Comparison of ENCODE assay signal across 21 cellular contexts in the genomic region with DNA sequence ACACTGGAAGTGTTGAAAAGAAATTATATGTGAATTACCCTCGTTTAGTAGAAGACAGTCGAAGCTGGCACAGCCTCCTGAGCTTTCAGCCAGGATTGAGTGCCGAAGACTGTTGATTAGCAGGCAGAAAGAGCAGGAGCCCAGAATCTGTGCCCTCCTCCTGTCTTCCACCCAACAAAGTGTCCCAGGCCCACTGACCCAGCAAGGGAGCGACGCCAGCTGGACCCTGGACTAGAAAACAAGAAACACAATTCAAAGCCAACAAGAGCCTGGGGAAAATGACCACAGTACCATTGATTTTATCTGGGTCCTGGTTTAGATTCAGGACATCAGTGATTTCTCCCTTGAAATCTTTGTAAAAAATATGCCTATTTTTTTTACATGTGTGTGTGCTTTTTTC.
A peak's percentile ranks its signal among the peaks of the same experiment; 100 is the strongest.
DNase-seq lines count a peak whose midpoint lies in the region; ATAC-seq and TF ChIP-seq lines count a peak whose summit lies in the region.
"Had no signal": no experiment of that assay in that cellular context is flagged by ENCODE, and none has a peak within 500 bp of the region (broad histone marks: within the 10 kb centered on the region; RNA-seq: fewer than 3 reads in every experiment).

No MANE protein-coding gene starts in this region.

- peaks cover 0 to 2% (median 0%) of the 10 kb centered on the region in 5 experiments for H3K9me3 Mint-ChIP-seq in brain
- H3K9me3 Mint-ChIP-seq: activated naive CD4-positive, alpha-beta T cell treated with anti-CD3 and anti-CD28 coated beads, Interleukin-2, amount 50 U/mL, for 72 hours; activated T-helper 1 cell treated with anti-CD3 and anti-CD28 coated beads, Interleukin-12 subunit alpha, Interleukin-12 subunit beta, Interleukin-2, Interleukin-4 antibody, amounts not matched to agents 30 ng/mL and 10 ng/mL and 1 ng/mL, durations not matched to agents 14 hours and 24 hours and 36 hours; H9 had no signal

- POLR2A ChIA-PET in IMR-90 (lab: Charles Lee; ENCODE audit: unreplicated experiment) = no interaction called here

- H4K5ac ChIP-seq in IMR-90 (ENCODE audit: low read depth, low read length) = no peak overlapping the region

- TF ChIP-seq RAD21 in IMR-90 (IDR thresholded peaks at IDR 0.05; ENCODE audit: low read length) = no peak

- no peaks in the 10 kb centered on the region for H3K36me3 Mint-ChIP-seq in brain
- H3K36me3 Mint-ChIP-seq: activated naive CD4-positive, alpha-beta T cell treated with anti-CD3 and anti-CD28 coated beads, Interleukin-2, amount 50 U/mL, for 72 hours had no signal

- no peak for ATAC-seq in IMR-90 (ENCODE audit: low read depth)
- ATAC-seq in GM21381 (IDR thresholded peaks at IDR 0.05; ENCODE audit: unreplicated experiment) = no peak
- ATAC-seq: activated CD4-positive, alpha-beta T cell treated with anti-CD3 and anti-CD28 coated beads for 36 hours; activated naive CD4-positive, alpha-beta T cell treated with anti-CD3 and anti-CD28 coated beads, Interleukin-2, amount 50 U/mL, for 72 hours had no signal

- no peaks in the 10 kb centered on the region for H3K36me3 ChIP-seq in IMR-90 (ENCODE audit: control insufficient read depth, insufficient read depth, low read length)
- no peaks in the 10 kb centered on the region for H3K36me3 ChIP-seq in left ventricle myocardium inferior

- H2BK120ac ChIP-seq in IMR-90 (ENCODE audit: low read depth, low read length) = no peak overlapping the region

- H3K27me3 Mint-ChIP-seq in brain = peaks cover 4% of the 10 kb centered on the region

- peak overlapping the region; percentile 44 for H2AFZ ChIP-seq in IMR-90 (replicated peaks; ENCODE audit: low read length, poor library complexity)

- H3K4me1 Mint-ChIP-seq in brain = peaks cover 36% of the 10 kb centered on the region
- H3K4me1 Mint-ChIP-seq: activated CD4-positive, alpha-beta T cell treated with anti-CD3 and anti-CD28 coated beads for 36 hours had no signal

- no TSS peak for BruUV-seq in IMR-90 (replicated peaks; lab: Mats Ljungman, UMichigan)

- H3K56ac ChIP-seq in IMR-90 (ENCODE audit: extremely low read depth, insufficient read depth, low read length) = no peak overlapping the region

- H3K9me3 ChIP-seq in IMR-90 (ENCODE audit: control insufficient read depth, insufficient read depth, low read length) = no peaks in the 10 kb centered on the region
- H3K9me3 ChIP-seq in left ventricle myocardium inferior (replicated peaks) = no peaks in the 10 kb centered on the region

- no peak overlapping the region for H4K8ac ChIP-seq in IMR-90 (ENCODE audit: low read depth in 2 of 2, low read length in 2 of 2)

- no peak overlapping the region for H2AK9ac ChIP-seq in IMR-90 (replicated peaks; ENCODE audit: low read depth, low read length, poor library complexity)

- no peak overlapping the region for H2BK5ac ChIP-seq in IMR-90 (ENCODE audit: low read depth, low read length, poor library complexity, severe bottlenecking)

- intact Hi-C loops in IMR-90 (cut with micrococcal nuclease) (no loop called here), left ventricle myocardium inferior (cut with micrococcal nuclease) (no loop called here), posterior cingulate gyrus (cut with DNase I) (no loop called here), lower leg skin (cut with DNase I; ENCODE audit: low total_unique reads) (no loop called here)

- H3K4ac ChIP-seq in IMR-90 (ENCODE audit: low read depth, low read length) = no peak overlapping the region

- no peak for TF ChIP-seq CTCF in IMR-90 (conservative IDR thresholded peaks at IDR 0.05; ENCODE audit: low read depth, low read length)
- TF ChIP-seq CTCF in brain (conservative IDR thresholded peaks at IDR 0.05) = no peak
- no peak for TF ChIP-seq CTCF in left ventricle myocardium inferior (IDR thresholded peaks at IDR 0.05; ENCODE audit: borderline replicate concordance)
- no peak for TF ChIP-seq CTCF in lower leg skin (IDR thresholded peaks at IDR 0.05)

- no peak overlapping the region for H2BK20ac ChIP-seq in IMR-90 (ENCODE audit: low read depth, low read length)

- H3K4me1 ChIP-seq in IMR-90 (ENCODE audit: control insufficient read depth, insufficient read depth, low read length) (no peaks in the 10 kb centered on the region), left ventricle myocardium inferior (peaks cover 63% of the 10 kb centered on the region)

- H2BK15ac ChIP-seq in IMR-90 (ENCODE audit: low read depth, low read length) = no peak overlapping the region

- no peak overlapping the region for H4K91ac ChIP-seq in IMR-90 (ENCODE audit: insufficient read depth, low read depth, low read length)

- in situ Hi-C loops in IMR-90 (cut with MboI; ENCODE audit: low sequenced_read_pairs) = no loop called here

- H2AK5ac ChIP-seq in IMR-90 (ENCODE audit: low read depth, low read length) = no peak overlapping the region

- peak overlapping the region in 3 of 5 experiments; percentile 36 to 43 (median 39) for H3K27ac Mint-ChIP-seq in brain
- H3K27ac Mint-ChIP-seq: activated CD4-positive, alpha-beta T cell treated with anti-CD3 and anti-CD28 coated beads for 36 hours; activated naive CD4-positive, alpha-beta T cell treated with anti-CD3 and anti-CD28 coated beads, Interleukin-2, amount 50 U/mL, for 72 hours; activated T-helper 1 cell treated with anti-CD3 and anti-CD28 coated beads, Interleukin-12 subunit alpha, Interleukin-12 subunit beta, Interleukin-2, Interleukin-4 antibody, amounts not matched to agents 30 ng/mL and 10 ng/mL and 1 ng/mL, durations not matched to agents 14 hours and 24 hours and 36 hours had no signal

- CTCF ChIA-PET in IMR-90 (lab: Yijun Ruan, JAX) = no interaction called here

- H3K27ac ChIP-seq in IMR-90 (ENCODE audit: insufficient read depth, low read length) (no peak overlapping the region), left ventricle myocardium inferior (replicated peaks) (peak overlapping the region; percentile 72)
- H3K27ac ChIP-seq: epithelial cell of prostate, RWPE1 had no signal

- H3K18ac ChIP-seq in IMR-90 (ENCODE audit: low read depth, low read length) = no peak overlapping the region

- H3K14ac ChIP-seq in IMR-90 (replicated peaks; ENCODE audit: low read depth, low read length) = no peak overlapping the region

- H3K4me2 ChIP-seq in IMR-90 (ENCODE audit: low read depth, low read length) = no peak overlapping the region

- H3K79me1 ChIP-seq in IMR-90 (ENCODE audit: low read depth in 1 of 2, low read length in 2 of 2) = no peaks in the 10 kb centered on the region

- WGBS in IMR-90 (ENCODE audit: extremely low coverage in 2 of 2, insufficient read length in 1 of 2), 2 experiments = no CpG with 5 or more reads among the region's 5 CpGs
- WGBS in lower leg skin, 2 donors = 56 to 59% methylated on average over 5 of the region's 5 CpGs

- TF ChIP-seq POLR2A in IMR-90 (IDR thresholded peaks at IDR 0.05; ENCODE audit: low read depth, low read length) (no peak), lower leg skin (IDR thresholded peaks at IDR 0.05) (no peak)

- DNase-seq in IMR-90 (no peak), left ventricle myocardium inferior (no peak), posterior cingulate gyrus (peak in 7 of 10 donors; percentile 26 to 87 (median 43)), lower leg skin (ENCODE audit: low spot score in 2 of 2) (no peak), SIG-M5 treated with dmso at 0.1 percent for 504 hours (lab: John Stamatoyannopoulos, UW; ENCODE audit: unreplicated experiment) (no peak), activated T-cell treated with anti-CD3 and anti-CD28 coated beads for 4 hours (no peak)
- DNase-seq: activated CD4-positive, alpha-beta T cell treated with anti-CD3 and anti-CD28 coated beads for 36 hours; dermis blood vessel endothelial cell; DND-41; foreskin fibroblast; H9; kidney glomerular epithelial cell; NCI-H510A treated with DMSO at 0.1 percent for 48 hours; stimulated activated CD4-positive, alpha-beta T cell treated with anti-CD3 and anti-CD28 coated beads, Interleukin-12 subunit alpha, Interleukin-12 subunit beta, amount 100 ng/mL, for 4 hours; SW 1271 had no signal

- H3K27me3 ChIP-seq in IMR-90 (ENCODE audit: control insufficient read depth, insufficient read depth, low read length) (peaks cover 26% of the 10 kb centered on the region), left ventricle myocardium inferior (ENCODE audit: low read depth) (no peaks in the 10 kb centered on the region)

- H3K4me3 Mint-ChIP-seq in brain = peak overlapping the region in 3 of 5 experiments; percentile 11 to 31 (median 24)
- H3K4me3 Mint-ChIP-seq: activated CD4-positive, alpha-beta T cell treated with anti-CD3 and anti-CD28 coated beads for 36 hours; activated T-helper 1 cell treated with anti-CD3 and anti-CD28 coated beads, Interleukin-12 subunit alpha, Interleukin-12 subunit beta, Interleukin-2, Interleukin-4 antibody, amounts not matched to agents 30 ng/mL and 10 ng/mL and 1 ng/mL, durations not matched to agents 14 hours and 24 hours and 36 hours; H9 had no signal

- H3K4me3 ChIP-seq in IMR-90 (ENCODE audit: insufficient read depth, low read depth, low read length) (no peak overlapping the region), left ventricle myocardium inferior (peak overlapping the region; percentile 3), lower leg skin (ENCODE audit: low read depth, poor library complexity, severe bottlenecking) (no peak overlapping the region)

- H3K9ac ChIP-seq in IMR-90 (ENCODE audit: low read depth, low read length) = no peak overlapping the region

- H3K9me1 ChIP-seq in IMR-90 (ENCODE audit: insufficient read depth, low read length) = no peaks in the 10 kb centered on the region

- dilution Hi-C loops in IMR-90 (cut with HindIII; ENCODE audit: low sequenced_read_pairs, unreplicated experiment) = no loop called here

- H4K20me1 ChIP-seq in IMR-90 (ENCODE audit: insufficient read depth, low read length) = no peaks in the 10 kb centered on the region

- no peak overlapping the region for H3K23ac ChIP-seq in IMR-90 (ENCODE audit: low read depth, low read length)

TF ChIP-seq in IMR-90, 13 proteins besides CTCF, POLR2A, EP300 and RAD21 (continues in another document):
- TF ChIP-seq MAZ (IDR thresholded peaks at IDR 0.05; ENCODE audit: borderline replicate concordance, low read depth, low read length) = no peak
- TF ChIP-seq, protein P1, sequence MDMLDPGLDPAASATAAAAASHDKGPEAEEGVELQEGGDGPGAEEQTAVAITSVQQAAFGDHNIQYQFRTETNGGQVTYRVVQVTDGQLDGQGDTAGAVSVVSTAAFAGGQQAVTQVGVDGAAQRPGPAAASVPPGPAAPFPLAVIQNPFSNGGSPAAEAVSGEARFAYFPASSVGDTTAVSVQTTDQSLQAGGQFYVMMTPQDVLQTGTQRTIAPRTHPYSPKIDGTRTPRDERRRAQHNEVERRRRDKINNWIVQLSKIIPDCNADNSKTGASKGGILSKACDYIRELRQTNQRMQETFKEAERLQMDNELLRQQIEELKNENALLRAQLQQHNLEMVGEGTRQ (IDR thresholded peaks at IDR 0.05; ENCODE audit: low read depth, low read length) = no peak
- no peak for TF ChIP-seq CEBPB (IDR thresholded peaks at IDR 0.05; ENCODE audit: low read depth, low read length)
- no peak for TF ChIP-seq SMC3 (IDR thresholded peaks at IDR 0.05; ENCODE audit: low read depth, low read length)

Comparison
In these comparisons a context has a peak if more than half of its experiments do, and no peak if none do; other contexts are left out.
1. DNase-seq: peak in posterior cingulate gyrus (7 of 10); none in IMR-90 (single experiment), left ventricle myocardium inferior (single experiment), lower leg skin (0 of 2), SIG-M5 treated with dmso at 0.1 percent for 504 hours (single experiment) and activated T-cell treated with anti-CD3 and anti-CD28 coated beads for 4 hours (single experiment).